3 cellular contexts compared by ENCODE assay signal in genomic region chr1:57327946-57328345, GRCh38.
"Had no signal": no experiment of that assay in that cellular context is flagged by ENCODE, and none has a peak within 500 bp of the region (broad histone marks: within the 10 kb centered on the region; RNA-seq: fewer than 3 reads in every experiment).

No MANE protein-coding gene starts in this region.

- DNase-seq: GDM1, GF-D8 had no signal

- H3K4me3 ChIP-seq: GM12878 had no signal
